1 cellular context compared by ENCODE assay signal in genomic region chr12:118103601-118104382, GRCh38.
TF ChIP-seq lines count a peak whose summit lies in the region.

VSIG10 (minus strand) TSS chr12:118104011; CDS start chr12:118103671, 340 bp downstream.

TF ChIP-seq in HepG2, 621 proteins besides CTCF, POLR2A, EP300 and RAD21 (continued from another document and continues in another):
- TF ChIP-seq ZNF431 (CRISPR knock-in tag; IDR thresholded peaks at IDR 0.05; ENCODE audit: borderline replicate concordance, low read depth) (0 out of 2 replicates have a peak, but pooled peaks have one; percentile 31), ZMYM4 (CRISPR knock-in tag; IDR thresholded peaks at IDR 0.05) (peak; percentile 68), ONECUT2 (CRISPR knock-in tag; IDR thresholded peaks at IDR 0.05) (no peak), MED1 (CRISPR knock-in tag; IDR thresholded peaks at IDR 0.05) (peak; percentile 79), PRMT3 (CRISPR knock-in tag; IDR thresholded peaks at IDR 0.05; ENCODE audit: borderline replicate concordance, low read depth) (no peak), GPN1 (CRISPR knock-in tag; IDR thresholded peaks at IDR 0.05; ENCODE audit: borderline replicate concordance) (no peak), SYNCRIP (IDR thresholded peaks at IDR 0.05; ENCODE audit: insufficient read depth, low read depth, low read length) (no peak), ZMAT5 (CRISPR knock-in tag; IDR thresholded peaks at IDR 0.05; ENCODE audit: borderline replicate concordance, low read depth) (no peak), ZNF652 (CRISPR knock-in tag; IDR thresholded peaks at IDR 0.05; ENCODE audit: borderline replicate concordance, low read depth) (no peak), ZNF629 (CRISPR knock-in tag; conservative IDR thresholded peaks at IDR 0.05) (no peak), CBFB (CRISPR knock-in tag; IDR thresholded peaks at IDR 0.05) (peak; percentile 66; the same call in 1 of the 2 replicates), ZNF574 (CRISPR knock-in tag; IDR thresholded peaks at IDR 0.05) (peak; percentile 78), NFE2L1 (CRISPR knock-in tag; IDR thresholded peaks at IDR 0.05; ENCODE audit: borderline replicate concordance) (no peak), NR3C1 (CRISPR knock-in tag; IDR thresholded peaks at IDR 0.05) (no peak), GABPA (IDR thresholded peaks at IDR 0.05; ENCODE audit: low read depth, low read length) (peak; percentile 28; the same call in 1 of the 2 replicates), GABPA (CRISPR knock-in tag; IDR thresholded peaks at IDR 0.05; ENCODE audit: low read depth) (0 out of 2 replicates have a peak, but pooled peaks have one; percentile 41), CREBL2 (CRISPR knock-in tag; IDR thresholded peaks at IDR 0.05; ENCODE audit: borderline replicate concordance) (no peak), ZNF639 (CRISPR knock-in tag; conservative IDR thresholded peaks at IDR 0.05) (peak; percentile 74; the same call in 1 of the 2 replicates), PTBP1 (IDR thresholded peaks at IDR 0.05; ENCODE audit: low read depth, low read length, poor library complexity, severe bottlenecking) (no peak), ZNF296 (CRISPR knock-in tag; conservative IDR thresholded peaks at IDR 0.05) (peak; percentile 47; the same call in 1 of the 2 replicates), PHF21A (CRISPR knock-in tag; IDR thresholded peaks at IDR 0.05) (peak; percentile 72; the same call in 1 of the 2 replicates), NR2C2 (CRISPR knock-in tag; IDR thresholded peaks at IDR 0.05; ENCODE audit: borderline replicate concordance) (no peak), HNRNPLL (IDR thresholded peaks at IDR 0.05; ENCODE audit: low read depth, low read length, poor library complexity, severe bottlenecking) (peak; percentile 78), MIER2 (CRISPR knock-in tag; IDR thresholded peaks at IDR 0.05) (no peak), JUN (CRISPR knock-in tag; IDR thresholded peaks at IDR 0.05) (no peak), ZNF878 (CRISPR knock-in tag; IDR thresholded peaks at IDR 0.05) (0 out of 2 replicates have a peak, but pooled peaks have one; percentile 16), ERF (CRISPR knock-in tag; IDR thresholded peaks at IDR 0.05) (peak; percentile 69; the same call in 1 of the 2 replicates), PAXIP1 (CRISPR knock-in tag; conservative IDR thresholded peaks at IDR 0.05) (0 out of 2 replicates have a peak, but pooled peaks have one; percentile 12), HIVEP1 (CRISPR knock-in tag; IDR thresholded peaks at IDR 0.05) (peak; percentile 56; the same call in 1 of the 2 replicates), PCBP1 (IDR thresholded peaks at IDR 0.05; ENCODE audit: borderline replicate concordance, low read depth, low read length) (no peak), ZBTB20 (CRISPR knock-in tag; IDR thresholded peaks at IDR 0.05; ENCODE audit: borderline replicate concordance, low read depth) (no peak), ZNF207 (IDR thresholded peaks at IDR 0.05; ENCODE audit: borderline replicate concordance) (no peak), ZKSCAN1 (IDR thresholded peaks at IDR 0.05; ENCODE audit: low read length) (no peak), ZNF710 (CRISPR knock-in tag; IDR thresholded peaks at IDR 0.05; ENCODE audit: borderline replicate concordance) (0 out of 2 replicates have a peak, but pooled peaks have one; percentile 6), ZNF674 (CRISPR knock-in tag; IDR thresholded peaks at IDR 0.05; ENCODE audit: low read depth) (no peak), ARID5B (CRISPR knock-in tag; IDR thresholded peaks at IDR 0.05) (peak; percentile 78), ZNF292 (CRISPR knock-in tag; IDR thresholded peaks at IDR 0.05; ENCODE audit: borderline replicate concordance, low read depth) (no peak), KDM5B (CRISPR knock-in tag; IDR thresholded peaks at IDR 0.05; ENCODE audit: borderline replicate concordance) (peak; percentile 66; the same call in 1 of the 2 replicates), TFAP4 (IDR thresholded peaks at IDR 0.05; ENCODE audit: borderline replicate concordance, low read depth) (peak; percentile 14; the same call in 1 of the 2 replicates), E2F5 (CRISPR knock-in tag; conservative IDR thresholded peaks at IDR 0.05) (no peak), ZNF264 (CRISPR knock-in tag; IDR thresholded peaks at IDR 0.05) (no peak), YY1 (IDR thresholded peaks at IDR 0.05; ENCODE audit: insufficient read depth, insufficient replicate concordance, low read depth, low read length) (peak; percentile 30), MAFK (conservative IDR thresholded peaks at IDR 0.05 in 1 of 2, IDR thresholded peaks at IDR 0.05 in 1 of 2; ENCODE audit: low read length in 2 of 2) (no peak), ZNF558 (CRISPR knock-in tag; IDR thresholded peaks at IDR 0.05; ENCODE audit: borderline replicate concordance) (peak; percentile 59; the same call in 1 of the 2 replicates), HOXA9 (CRISPR knock-in tag; IDR thresholded peaks at IDR 0.05; ENCODE audit: borderline replicate concordance) (no peak), ZBTB7A (CRISPR knock-in tag; IDR thresholded peaks at IDR 0.05) (peak; percentile 37; the same call in 1 of the 2 replicates), ZNF891 (CRISPR knock-in tag; IDR thresholded peaks at IDR 0.05) (peak; percentile 28; the same call in 1 of the 2 replicates), SP2 (CRISPR knock-in tag; IDR thresholded peaks at IDR 0.05) (0 out of 2 replicates have a peak, but pooled peaks have one; percentile 24), PPARG (CRISPR knock-in tag; conservative IDR thresholded peaks at IDR 0.05) (0 out of 2 replicates have a peak, but pooled peaks have one; percentile 15), ZNF329 (CRISPR knock-in tag; IDR thresholded peaks at IDR 0.05; ENCODE audit: low read depth) (peak; percentile 64; the same call in 1 of the 2 replicates), BRCA1 (CRISPR knock-in tag; IDR thresholded peaks at IDR 0.05) (no peak; the same call in 1 of the 2 replicates), EEA1 (CRISPR knock-in tag; IDR thresholded peaks at IDR 0.05; ENCODE audit: borderline replicate concordance) (0 out of 2 replicates have a peak, but pooled peaks have one; percentile 24), POLR2AphosphoS5 (IDR thresholded peaks at IDR 0.05; ENCODE audit: low read depth, low read length) (peak; percentile 55; the same call in 1 of the 2 replicates)
